Comparison of ENCODE assay signal across 9 cellular contexts in the genomic region with DNA sequence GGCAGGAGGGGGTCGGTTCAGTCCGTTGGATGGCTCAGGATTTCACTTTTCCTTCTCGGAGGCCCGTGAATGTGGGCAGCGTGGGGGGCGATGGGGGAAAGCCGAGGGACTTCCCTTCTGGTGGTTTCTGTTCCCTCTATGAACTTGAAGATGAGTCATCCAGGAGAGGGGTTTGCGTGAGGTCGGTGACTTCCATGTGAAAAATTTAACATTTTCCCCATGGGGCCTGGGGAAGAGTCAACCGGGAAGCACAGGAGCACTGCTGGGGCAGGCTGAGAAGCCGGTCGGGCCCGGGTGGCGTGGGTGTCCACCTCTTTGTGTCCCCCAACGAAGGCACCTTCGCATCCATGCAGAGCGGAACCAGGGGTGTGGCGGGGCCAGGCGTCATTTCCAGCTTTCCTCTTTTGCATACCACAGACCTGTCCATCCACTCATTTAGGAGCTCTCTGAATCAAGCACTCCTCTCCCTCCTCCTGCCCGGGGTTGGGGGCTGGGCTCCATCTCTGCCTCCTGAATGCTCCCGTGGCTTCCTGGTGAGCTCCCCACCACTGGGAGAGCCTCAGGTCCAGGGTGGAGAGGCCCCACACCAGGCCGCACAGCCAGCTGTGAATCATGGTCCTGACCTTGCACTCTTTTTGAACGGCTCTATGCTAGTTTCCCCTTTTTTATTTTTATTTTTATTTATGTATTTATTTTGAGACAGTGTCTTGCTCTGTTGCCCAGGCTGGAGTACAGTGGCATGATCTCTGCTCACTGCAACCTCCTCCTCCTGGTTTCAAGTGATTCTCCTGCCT.
DNase-seq lines count a peak whose midpoint lies in the region; ATAC-seq, FAIRE-seq and TF ChIP-seq lines count a peak whose summit lies in the region.
"Had no signal": no experiment of that assay in that cellular context is flagged by ENCODE, and none has a peak within 500 bp of the region (broad histone marks: within the 10 kb centered on the region; RNA-seq: fewer than 3 reads in every experiment).

No MANE protein-coding gene starts in this region.

- peaks cover 6% of the 10 kb centered on the region for H3K9me3 ChIP-seq in GM12878 (replicated peaks; ENCODE audit: control insufficient read depth, insufficient read depth, low read length)

- SMC1A ChIA-PET in GM12878 (lab: Charles Lee; ENCODE audit: uncharacterized antibody, unreplicated experiment): interaction anchor here (0.7 to 6.5 kb wide), 11 partner anchors 11 to 180 kb away, joined by 3 to 90 read pairs (median 6); no protein-coding TSS in a partner anchor

- ATAC-seq in GM18861 (IDR thresholded peaks at IDR 0.05; ENCODE audit: unreplicated experiment) (peak; percentile 30), HG02610 (IDR thresholded peaks at IDR 0.05; ENCODE audit: unreplicated experiment) (peak; percentile 45), GM12878 (peak; percentile 58)

- peak overlapping the region; percentile 93 for H3K27ac ChIP-seq in GM12878 (ENCODE audit: control insufficient read depth, insufficient read depth)

- no peaks in the 10 kb centered on the region for H4K20me1 ChIP-seq in GM12878 (ENCODE audit: control insufficient read depth, insufficient read depth)

- H3K4me3 ChIP-seq in NB4 (ENCODE audit: low read depth, low read length): peak overlapping the region; percentile 52
- peak overlapping the region; percentile 59 for H3K4me3 ChIP-seq in GM12878

- in situ Hi-C loops in GM12878 (cut with MboI): no loop called here

- peaks cover 38% of the 10 kb centered on the region for H3K4me1 Mint-ChIP-seq in nephron progenitor cell

- peak; percentile 98 to 100 for TF ChIP-seq EP300 in GM12878 (IDR thresholded peaks at IDR 0.05; ENCODE audit: borderline replicate concordance in 1 of 2, control insufficient read depth in 1 of 2, low read depth in 2 of 2, low read length in 2 of 2)

- under 1% methylated on average over 23 of the region's 23 CpGs for WGBS in GM12878 (ENCODE audit: insufficient coverage, insufficient replicate concordance, low lambda C conversion rate, missing lambda C conversion rate)

- BruUV-seq in GM12878 (replicated peaks; lab: Mats Ljungman, UMichigan): no TSS peak

- H3K27me3 Mint-ChIP-seq in nephron progenitor cell (ENCODE audit: low read depth, poor library complexity): peaks cover 55% of the 10 kb centered on the region

- TF ChIP-seq CTCF in NB4 (IDR thresholded peaks at IDR 0.05; ENCODE audit: low read depth, low read length) (no peak), GM12878 (IDR thresholded peaks at IDR 0.05 in 2 of 3, conservative IDR thresholded peaks at IDR 0.05 in 1 of 3; ENCODE audit: control insufficient read depth in 2 of 3, extremely low read depth in 1 of 3, insufficient read depth in 1 of 3, low read depth in 3 of 3, low read length in 3 of 3) (no peak), nephron progenitor cell (IDR thresholded peaks at IDR 0.05) (no peak)

- POLR2A ChIA-PET in GM12878 (lab: Charles Lee): interaction anchor here (0.8 to 4.9 kb wide), 9 partner anchors 25 to 278 kb away, joined by 3 to 39 read pairs (median 3); no protein-coding TSS in a partner anchor

- peak overlapping the region; percentile 83 for H3K9ac ChIP-seq in GM12878 (ENCODE audit: control insufficient read depth, insufficient read depth, low read length)

- peaks cover 83% of the 10 kb centered on the region for H3K4me1 ChIP-seq in GM12878 (ENCODE audit: control insufficient read depth, insufficient read depth, low read length)

- no peaks in the 10 kb centered on the region for H3K36me3 Mint-ChIP-seq in nephron progenitor cell (ENCODE audit: low read depth)

- RAD21 ChIA-PET in GM12878 (lab: Charles Lee; ENCODE audit: unreplicated experiment): interaction anchor here (0.6 to 6.7 kb wide), 11 partner anchors 10 to 279 kb away, joined by 3 to 93 read pairs (median 7); a partner anchor contains a TSS

- TF ChIP-seq RAD21 in GM12878 (IDR thresholded peaks at IDR 0.05; ENCODE audit: insufficient read depth, low read depth, low read length): peak; percentile 19; the same call in 1 of the 2 replicates

- no peaks in the 10 kb centered on the region for H3K9me3 Mint-ChIP-seq in nephron progenitor cell

- no peak for TF ChIP-seq POLR2A in NB4 (IDR thresholded peaks at IDR 0.05; ENCODE audit: extremely low read depth, insufficient read length)
- TF ChIP-seq POLR2A in GM12878 (IDR thresholded peaks at IDR 0.05; ENCODE audit: low read depth, low read length): peak; percentile 70

- H3K79me2 ChIP-seq in GM12878 (ENCODE audit: control insufficient read depth, insufficient read depth, low read length): peaks cover 75% of the 10 kb centered on the region

- H3K27me3 ChIP-seq in GM12878 (replicated peaks in 1 of 2; ENCODE audit: control insufficient read depth in 2 of 2, insufficient read depth in 2 of 2, low read length in 1 of 2): no peaks in the 10 kb centered on the region

- H3K4me2 ChIP-seq in GM12878 (ENCODE audit: control insufficient read depth, insufficient read depth): peak overlapping the region; percentile 83

- H2AFZ ChIP-seq in GM12878 (ENCODE audit: control insufficient read depth, low read depth, low read length): peak overlapping the region; percentile 33; the same call in 1 of the 2 replicates

- FAIRE-seq in GM12878 (lab: Jason Lieb, UNC): no peak
- FAIRE-seq: TTC549 had no signal

- DNase-seq in NB4 (ENCODE audit: low read depth): peak; percentile 88
- peak; percentile 92 for DNase-seq in GM12878 (ENCODE audit: low read depth, low spot score)
- DNase-seq in stimulated activated CD8-positive, alpha-beta memory T cell treated with anti-CD3 and anti-CD28 coated beads, Interleukin-2, amount 100 ng/mL, for 48 hours (ENCODE audit: low read depth in 2 of 2): peak; percentile 47 to 68
- no peak for DNase-seq in epidermal melanocyte (ENCODE audit: insufficient read length, low spot score)
- DNase-seq in NCI-H2107 (lab: John Stamatoyannopoulos, UW): no peak
- no peak for DNase-seq in nephron progenitor cell

- H3K4me3 Mint-ChIP-seq in nephron progenitor cell: no peak overlapping the region

- intact Hi-C loops in GM12878 (cut with micrococcal nuclease; ENCODE audit: unreplicated experiment): loop anchor here (1.0 to 5.0 kb wide), 5 partner anchors 25 to 350 kb away; a partner anchor contains a TSS

- CTCF ChIA-PET in GM12878 (lab: Yijun Ruan, JAX): interaction anchor here (0.6 to 5.2 kb wide), 11 partner anchors 24 to 180 kb away, joined by 3 to 34 read pairs (median 5); no protein-coding TSS in a partner anchor

- H3K27ac Mint-ChIP-seq in nephron progenitor cell: no peak overlapping the region

- peaks cover 0 to 2% of the 10 kb centered on the region in 2 experiments for H3K36me3 ChIP-seq in GM12878 (ENCODE audit: control insufficient read depth in 2 of 2, insufficient read depth in 2 of 2, low read length in 1 of 2)

TF ChIP-seq in GM12878, 131 proteins besides CTCF, POLR2A, EP300 and RAD21 (continues in another document):
- TF ChIP-seq ZBED1 (IDR thresholded peaks at IDR 0.05; ENCODE audit: borderline replicate concordance) (peak; percentile 98), SIN3A (IDR thresholded peaks at IDR 0.05; ENCODE audit: low read depth, low read length) (no peak), RFX5 (IDR thresholded peaks at IDR 0.05; ENCODE audit: low read depth, low read length) (no peak), ZZZ3 (IDR thresholded peaks at IDR 0.05; ENCODE audit: control insufficient read depth, insufficient read length, low read depth) (no peak), SMAD5 (IDR thresholded peaks at IDR 0.05; ENCODE audit: low read depth) (peak; percentile 70), POLR2AphosphoS5 (IDR thresholded peaks at IDR 0.05; ENCODE audit: low read length) (peak; percentile 62), BCL11A (IDR thresholded peaks at IDR 0.05; ENCODE audit: low read depth, low read length) (peak; percentile 98)
- TF ChIP-seq, protein P1, sequence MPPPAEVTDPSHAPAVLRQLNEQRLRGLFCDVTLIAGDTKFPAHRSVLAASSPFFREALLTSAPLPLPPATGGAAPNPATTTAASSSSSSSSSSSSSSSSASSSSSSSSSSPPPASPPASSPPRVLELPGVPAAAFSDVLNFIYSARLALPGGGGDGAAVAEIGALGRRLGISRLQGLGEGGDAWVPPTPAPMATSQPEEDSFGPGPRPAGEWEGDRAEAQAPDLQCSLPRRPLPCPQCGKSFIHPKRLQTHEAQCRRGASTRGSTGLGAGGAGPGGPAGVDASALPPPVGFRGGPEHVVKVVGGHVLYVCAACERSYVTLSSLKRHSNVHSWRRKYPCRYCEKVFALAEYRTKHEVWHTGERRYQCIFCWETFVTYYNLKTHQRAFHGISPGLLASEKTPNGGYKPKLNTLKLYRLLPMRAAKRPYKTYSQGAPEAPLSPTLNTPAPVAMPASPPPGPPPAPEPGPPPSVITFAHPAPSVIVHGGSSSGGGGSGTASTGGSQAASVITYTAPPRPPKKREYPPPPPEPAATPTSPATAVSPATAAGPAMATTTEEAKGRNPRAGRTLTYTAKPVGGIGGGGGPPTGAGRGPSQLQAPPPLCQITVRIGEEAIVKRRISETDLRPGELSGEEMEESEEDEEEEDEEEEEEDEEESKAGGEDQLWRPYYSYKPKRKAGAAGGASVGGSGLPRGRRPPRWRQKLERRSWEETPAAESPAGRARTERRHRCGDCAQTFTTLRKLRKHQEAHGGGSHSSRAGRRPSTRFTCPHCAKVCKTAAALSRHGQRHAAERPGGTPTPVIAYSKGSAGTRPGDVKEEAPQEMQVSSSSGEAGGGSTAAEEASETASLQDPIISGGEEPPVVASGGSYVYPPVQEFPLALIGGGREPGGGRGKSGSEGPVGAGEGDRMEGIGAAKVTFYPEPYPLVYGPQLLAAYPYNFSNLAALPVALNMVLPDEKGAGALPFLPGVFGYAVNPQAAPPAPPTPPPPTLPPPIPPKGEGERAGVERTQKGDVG (CRISPR knock-in tag; IDR thresholded peaks at IDR 0.05): no peak

Comparison
In these comparisons a context has a peak if more than half of its experiments do, and no peak if none do; other contexts are left out.
1. DNase-seq: peak in NB4 (single experiment), GM12878 (single experiment) and stimulated activated CD8-positive, alpha-beta memory T cell treated with anti-CD3 and anti-CD28 coated beads, Interleukin-2, amount 100 ng/mL, for 48 hours (2 of 2); none in epidermal melanocyte (single experiment), NCI-H2107 (single experiment) and nephron progenitor cell (single experiment).
2. Peak in every context shown above with its lines, with median percentiles within 50 percentile points of each other: ATAC-seq.